Comparison of ENCODE assay signal across 2 cellular contexts in the genomic region with DNA sequence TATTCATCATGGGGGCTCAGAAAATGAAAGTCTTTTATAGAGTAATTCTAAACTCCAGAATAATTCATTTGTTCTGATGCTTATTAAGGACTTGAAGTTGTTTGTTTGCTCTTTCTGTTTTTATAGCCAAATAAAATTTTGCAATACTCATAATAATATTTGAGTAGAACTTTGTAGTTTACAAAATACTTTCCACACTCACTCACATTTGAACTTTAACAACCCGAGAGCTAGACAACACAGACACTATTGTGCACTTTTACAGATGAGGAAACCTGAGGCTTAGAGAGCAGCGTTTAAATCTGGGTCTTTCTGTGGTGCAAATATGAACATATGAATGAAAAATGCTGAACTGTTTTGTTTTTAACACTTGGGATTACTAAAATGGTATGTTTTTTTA.
TF ChIP-seq lines count a peak whose summit lies in the region.

No MANE protein-coding gene starts in this region.

TF ChIP-seq in liver, 16 proteins besides CTCF, POLR2A, EP300 and RAD21 (continued from another document):
- TF ChIP-seq, protein P1, sequence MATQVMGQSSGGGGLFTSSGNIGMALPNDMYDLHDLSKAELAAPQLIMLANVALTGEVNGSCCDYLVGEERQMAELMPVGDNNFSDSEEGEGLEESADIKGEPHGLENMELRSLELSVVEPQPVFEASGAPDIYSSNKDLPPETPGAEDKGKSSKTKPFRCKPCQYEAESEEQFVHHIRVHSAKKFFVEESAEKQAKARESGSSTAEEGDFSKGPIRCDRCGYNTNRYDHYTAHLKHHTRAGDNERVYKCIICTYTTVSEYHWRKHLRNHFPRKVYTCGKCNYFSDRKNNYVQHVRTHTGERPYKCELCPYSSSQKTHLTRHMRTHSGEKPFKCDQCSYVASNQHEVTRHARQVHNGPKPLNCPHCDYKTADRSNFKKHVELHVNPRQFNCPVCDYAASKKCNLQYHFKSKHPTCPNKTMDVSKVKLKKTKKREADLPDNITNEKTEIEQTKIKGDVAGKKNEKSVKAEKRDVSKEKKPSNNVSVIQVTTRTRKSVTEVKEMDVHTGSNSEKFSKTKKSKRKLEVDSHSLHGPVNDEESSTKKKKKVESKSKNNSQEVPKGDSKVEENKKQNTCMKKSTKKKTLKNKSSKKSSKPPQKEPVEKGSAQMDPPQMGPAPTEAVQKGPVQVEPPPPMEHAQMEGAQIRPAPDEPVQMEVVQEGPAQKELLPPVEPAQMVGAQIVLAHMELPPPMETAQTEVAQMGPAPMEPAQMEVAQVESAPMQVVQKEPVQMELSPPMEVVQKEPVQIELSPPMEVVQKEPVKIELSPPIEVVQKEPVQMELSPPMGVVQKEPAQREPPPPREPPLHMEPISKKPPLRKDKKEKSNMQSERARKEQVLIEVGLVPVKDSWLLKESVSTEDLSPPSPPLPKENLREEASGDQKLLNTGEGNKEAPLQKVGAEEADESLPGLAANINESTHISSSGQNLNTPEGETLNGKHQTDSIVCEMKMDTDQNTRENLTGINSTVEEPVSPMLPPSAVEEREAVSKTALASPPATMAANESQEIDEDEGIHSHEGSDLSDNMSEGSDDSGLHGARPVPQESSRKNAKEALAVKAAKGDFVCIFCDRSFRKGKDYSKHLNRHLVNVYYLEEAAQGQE (IDR thresholded peaks at IDR 0.05): no peak

TF ChIP-seq in HEK293T, 16 proteins besides CTCF, POLR2A, EP300 and RAD21 (continued from another document):
- TF ChIP-seq BHLHE40 (IDR thresholded peaks at IDR 0.05; ENCODE audit: borderline replicate concordance) (no peak), ARNT (IDR thresholded peaks at IDR 0.05) (no peak), FOXA1 (IDR thresholded peaks at IDR 0.05) (no peak)
